In genomic region chr2:119290859-119291587, GRCh38 we compare ENCODE assay signal across 8 cellular contexts.
A peak's percentile ranks its signal among the peaks of the same experiment; 100 is the strongest.
DNase-seq lines count a peak whose midpoint lies in the region; ATAC-seq and TF ChIP-seq lines count a peak whose summit lies in the region.

No MANE protein-coding gene starts in this region.

- no peaks in the 10 kb centered on the region for H3F3A ChIP-seq in SK-N-SH (replicated peaks; ENCODE audit: insufficient read depth)

- H3K27ac ChIP-seq in SK-N-SH (ENCODE audit: low read depth in 2 of 2, low read length in 1 of 2): no peak overlapping the region
- no peak overlapping the region for H3K27ac ChIP-seq in ascending aorta
- no peak overlapping the region for H3K27ac ChIP-seq in iPS DF 6.9 (ENCODE audit: low read length)

- no peak overlapping the region for H3K4me2 ChIP-seq in SK-N-SH

- H3K9me3 ChIP-seq in SK-N-SH: no peaks in the 10 kb centered on the region
- no peaks in the 10 kb centered on the region for H3K9me3 ChIP-seq in ascending aorta
- H3K9me3 ChIP-seq in iPS DF 6.9 (ENCODE audit: control insufficient read depth, insufficient read depth, low read length): no peaks in the 10 kb centered on the region

- intact Hi-C loops in ascending aorta (cut with DNase I): no loop called here

- DNase-seq in AG04449 (ENCODE audit: low read depth, low spot score): peak; percentile 4
- peak; percentile 8 for DNase-seq in LoVo (ENCODE audit: low spot score)
- peak; percentile 63 for DNase-seq in SK-N-SH
- DNase-seq in ascending aorta (ENCODE audit: low spot score in 2 of 2): peak in 1 of 2 donors; percentile 79
- DNase-seq in iPS DF 6.9 (ENCODE audit: low read depth, low spot score): peak; percentile 70
- peak; percentile 30 to 42 (median 40) for DNase-seq in stimulated activated CD4-positive, alpha-beta T cell treated with anti-CD3 and anti-CD28 coated beads, Interleukin-1b, Interleukin-23, amount 100 ng/mL, for 24 hours (ENCODE audit: low read depth in 4 of 4, low spot score in 1 of 4)

- POLR2A ChIA-PET in AG04449 (lab: Yijun Ruan, JAX) (no interaction called here), SK-N-SH (lab: Yijun Ruan, JAX) (no interaction called here)

- ATAC-seq in GM18870 (IDR thresholded peaks at IDR 0.05; ENCODE audit: unreplicated experiment) (peak; percentile 75), HG03439 (IDR thresholded peaks at IDR 0.05; ENCODE audit: unreplicated experiment) (no peak)

- TF ChIP-seq CTCF in AG04449 (IDR thresholded peaks at IDR 0.05; ENCODE audit: insufficient read depth, low read length, missing control alignments) (peak; percentile 88), SK-N-SH (IDR thresholded peaks at IDR 0.05) (peak; percentile 59), ascending aorta (IDR thresholded peaks at IDR 0.05) (peak; percentile 50 to 78 (median 61))

- no peaks in the 10 kb centered on the region for H3K27me3 ChIP-seq in SK-N-SH (ENCODE audit: insufficient read depth)
- no peaks in the 10 kb centered on the region for H3K27me3 ChIP-seq in ascending aorta
- no peaks in the 10 kb centered on the region for H3K27me3 ChIP-seq in iPS DF 6.9 (ENCODE audit: control insufficient read depth, insufficient read depth, low read length)

- H3K4me3 ChIP-seq in AG04449 (ENCODE audit: low read depth, low read length) (no peak overlapping the region), SK-N-SH (ENCODE audit: low read depth in 2 of 2, low read length in 1 of 2) (peak overlapping the region in 1 of 2 experiments; percentile 26; a peak in 1 of 4 replicates), ascending aorta (no peak overlapping the region), iPS DF 6.9 (ENCODE audit: low read length) (no peak overlapping the region)

- CTCF ChIA-PET in AG04449 (lab: Yijun Ruan, JAX) (interaction anchor here (0.6 to 6.7 kb wide), 39 partner anchors 11 to 413 kb away, joined by 3 to 122 read pairs (median 6); partner anchors contain the start of gene STEAP3), SK-N-SH (lab: Yijun Ruan, JAX) (interaction anchor here (0.6 to 5.1 kb wide), 22 partner anchors 10 to 409 kb away, joined by 3 to 32 read pairs (median 4); partner anchors contain the start of gene STEAP3)

- no peaks in the 10 kb centered on the region for H3K79me2 ChIP-seq in SK-N-SH (ENCODE audit: insufficient read depth)

- WGBS in SK-N-SH (ENCODE audit: low lambda C conversion rate): 68% methylated on average over 14 of the region's 15 CpGs
- no CpG with 5 or more reads among the region's 15 CpGs for WGBS in iPS DF 6.9 (ENCODE audit: insufficient coverage, insufficient read length)

- H3K9me2 ChIP-seq in SK-N-SH: no peaks in the 10 kb centered on the region

- no peaks in the 10 kb centered on the region for H3K4me1 ChIP-seq in SK-N-SH (ENCODE audit: control insufficient read depth in 1 of 2, insufficient read depth in 2 of 2, low read depth in 1 of 2, low read length in 1 of 2)
- no peaks in the 10 kb centered on the region for H3K4me1 ChIP-seq in ascending aorta
- H3K4me1 ChIP-seq in iPS DF 6.9 (ENCODE audit: control insufficient read depth, insufficient read depth, low read length): no peaks in the 10 kb centered on the region

- H3K36me3 ChIP-seq in SK-N-SH (replicated peaks in 1 of 2; ENCODE audit: control insufficient read depth in 1 of 2, insufficient read depth in 2 of 2, low read length in 1 of 2): peaks cover 0 to 3% of the 10 kb centered on the region in 2 experiments
- H3K36me3 ChIP-seq in ascending aorta: peaks cover 0 to 11% of the 10 kb centered on the region in 2 donors
- H3K36me3 ChIP-seq in iPS DF 6.9 (ENCODE audit: control insufficient read depth, insufficient read depth, low read length): no peaks in the 10 kb centered on the region

- no peak overlapping the region for H2AFZ ChIP-seq in SK-N-SH (ENCODE audit: low read depth)

- no peaks in the 10 kb centered on the region for H4K20me1 ChIP-seq in SK-N-SH (ENCODE audit: insufficient read depth)

- no peak overlapping the region for H3K9ac ChIP-seq in SK-N-SH

- TF ChIP-seq EP300 in SK-N-SH (IDR thresholded peaks at IDR 0.05; ENCODE audit: borderline replicate concordance in 1 of 2, low read depth in 1 of 2, low read length in 1 of 2): no peak

- peak; percentile 72 for TF ChIP-seq RAD21 in SK-N-SH (IDR thresholded peaks at IDR 0.05; ENCODE audit: low read length)

TF ChIP-seq in SK-N-SH, 30 proteins besides CTCF, POLR2A, EP300 and RAD21:
- no peak for TF ChIP-seq TCF12 (IDR thresholded peaks at IDR 0.05)
- no peak for TF ChIP-seq MXI1 (IDR thresholded peaks at IDR 0.05; ENCODE audit: low read depth, low read length)
- TF ChIP-seq, protein P1, sequence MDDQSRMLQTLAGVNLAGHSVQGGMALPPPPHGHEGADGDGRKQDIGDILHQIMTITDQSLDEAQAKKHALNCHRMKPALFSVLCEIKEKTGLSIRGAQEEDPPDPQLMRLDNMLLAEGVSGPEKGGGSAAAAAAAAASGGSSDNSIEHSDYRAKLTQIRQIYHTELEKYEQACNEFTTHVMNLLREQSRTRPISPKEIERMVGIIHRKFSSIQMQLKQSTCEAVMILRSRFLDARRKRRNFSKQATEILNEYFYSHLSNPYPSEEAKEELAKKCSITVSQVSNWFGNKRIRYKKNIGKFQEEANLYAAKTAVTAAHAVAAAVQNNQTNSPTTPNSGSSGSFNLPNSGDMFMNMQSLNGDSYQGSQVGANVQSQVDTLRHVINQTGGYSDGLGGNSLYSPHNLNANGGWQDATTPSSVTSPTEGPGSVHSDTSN (IDR thresholded peaks at IDR 0.05): peak; percentile 9; the same call in 1 of the 2 replicates
- no peak for TF ChIP-seq NFIC (IDR thresholded peaks at IDR 0.05; ENCODE audit: borderline replicate concordance)
- no peak for TF ChIP-seq SIN3A (IDR thresholded peaks at IDR 0.05; ENCODE audit: borderline replicate concordance, low read depth, low read length)
- TF ChIP-seq TEAD4 (IDR thresholded peaks at IDR 0.05; ENCODE audit: borderline replicate concordance, insufficient read depth): no peak
- no peak for TF ChIP-seq MAX (IDR thresholded peaks at IDR 0.05; ENCODE audit: low read depth)
- TF ChIP-seq SMC3 (IDR thresholded peaks at IDR 0.05; ENCODE audit: low read depth, low read length): peak; percentile 72
- TF ChIP-seq REST (IDR thresholded peaks at IDR 0.05; ENCODE audit: low read depth, low read length): no peak
- no peak for TF ChIP-seq RFX5 (IDR thresholded peaks at IDR 0.05; ENCODE audit: low read length)
- TF ChIP-seq YY1 (IDR thresholded peaks at IDR 0.05; ENCODE audit: low read depth): no peak
